In the genomic region with DNA sequence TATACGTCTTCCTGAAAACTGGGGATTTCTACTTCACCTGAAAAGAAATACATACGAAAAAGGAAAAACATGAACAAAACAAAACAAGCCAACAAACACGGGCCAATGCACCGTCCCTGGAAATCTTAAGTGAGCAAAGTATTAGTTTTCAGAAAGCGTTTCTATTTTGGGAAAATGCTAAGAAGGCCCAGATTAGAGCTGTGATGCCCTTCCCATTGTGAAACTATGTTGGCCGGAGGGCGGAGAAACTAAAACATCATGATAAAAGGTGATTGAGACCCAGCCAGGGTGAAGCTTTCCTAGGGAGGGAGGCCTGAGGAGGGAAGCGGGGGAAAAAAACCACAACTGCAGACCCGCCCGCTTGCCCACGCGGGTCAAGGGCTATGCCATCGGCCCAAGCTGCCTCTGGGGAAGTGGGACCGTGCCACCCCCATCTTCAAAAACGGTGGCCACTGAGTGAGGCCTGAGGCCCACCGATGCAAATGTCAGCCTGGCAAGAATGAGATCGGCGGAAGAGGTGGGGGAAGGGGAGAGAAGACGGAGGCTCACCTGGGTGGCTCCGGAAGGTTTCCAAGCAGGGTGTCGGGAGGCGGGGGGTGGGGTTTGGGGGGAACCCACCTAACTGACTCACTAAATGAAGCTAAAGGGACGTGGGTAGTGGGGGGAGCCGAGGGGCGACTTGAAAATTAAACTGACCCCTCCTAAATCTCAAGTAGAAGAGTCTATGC, we compare ENCODE assay signal across 8 cellular contexts.
DNase-seq lines count a peak whose midpoint lies in the region; ATAC-seq and TF ChIP-seq lines count a peak whose summit lies in the region.
"Not testable (repeated sequence)": the region's sequence is repeated elsewhere in the genome, so short reads cannot be mapped to it uniquely, and the experiment has no call there.

No MANE protein-coding gene starts in this region.

- H3F3A ChIP-seq in GM23338 (replicated peaks; ENCODE audit: low read depth); neural progenitor cell (ENCODE audit: low read depth): not testable (repeated sequence)

- H3K36me3 Mint-ChIP-seq in GM23338 (ENCODE audit: low read depth); glutamatergic neuron (ENCODE audit: unreplicated experiment); neural progenitor cell: not testable (repeated sequence)

- peaks cover 26% of the 10 kb centered on the region for H3K27me3 ChIP-seq in GM23338 (ENCODE audit: insufficient read depth)
- not testable (repeated sequence) for H3K27me3 ChIP-seq in HUES64 (ENCODE audit: insufficient read depth, low read length); Panc1 (ENCODE audit: control insufficient read depth, insufficient read depth, low read length); mammary epithelial cell (ENCODE audit: insufficient read depth, low read length); neural progenitor cell
- peaks cover 31% of the 10 kb centered on the region for H3K27me3 ChIP-seq in iPS-20b (ENCODE audit: insufficient read depth, low read length)
- H3K27me3 ChIP-seq in suprapubic skin = peaks cover 15% of the 10 kb centered on the region

- not testable (repeated sequence) for TF ChIP-seq CTCF in GM23338 (conservative IDR thresholded peaks at IDR 0.05; ENCODE audit: low read depth in 2 of 2); Panc1 (IDR thresholded peaks at IDR 0.05); mammary epithelial cell (conservative IDR thresholded peaks at IDR 0.05 in 1 of 2, IDR thresholded peaks at IDR 0.05 in 1 of 2; ENCODE audit: extremely low read depth in 1 of 2, insufficient read depth in 1 of 2, low read depth in 1 of 2, low read length in 2 of 2); glutamatergic neuron (IDR thresholded peaks at IDR 0.05; ENCODE audit: partially characterized antibody, unreplicated experiment); neural progenitor cell (IDR thresholded peaks at IDR 0.05); suprapubic skin (IDR thresholded peaks at IDR 0.05)

- H3K27me3 Mint-ChIP-seq in GM23338 (ENCODE audit: insufficient read depth, low read depth, poor library complexity); glutamatergic neuron (ENCODE audit: unreplicated experiment); neural progenitor cell (ENCODE audit: insufficient read depth, low read depth): not testable (repeated sequence)

- TF ChIP-seq EP300 in suprapubic skin (IDR thresholded peaks at IDR 0.05) = not testable (repeated sequence)

- not testable (repeated sequence) for H3K79me2 ChIP-seq in GM23338 (replicated peaks; ENCODE audit: insufficient read depth); mammary epithelial cell (ENCODE audit: insufficient read depth, low read length); neural progenitor cell (ENCODE audit: low read depth)

- DNase-seq in GM23338 (ENCODE audit: low spot score) (peak; percentile 76), neural progenitor cell (ENCODE audit: low spot score) (peak; percentile 4)
- not testable (repeated sequence) for DNase-seq in Panc1 (ENCODE audit: low read depth, low spot score); mammary epithelial cell; glutamatergic neuron; suprapubic skin (ENCODE audit: low spot score in 2 of 2)

- H3K4me3 Mint-ChIP-seq in GM23338, neural progenitor cell: not testable (repeated sequence)
- peak overlapping the region; percentile 24 for H3K4me3 Mint-ChIP-seq in glutamatergic neuron (ENCODE audit: unreplicated experiment)

- POLR2A ChIA-PET in Panc1 (lab: Charles Lee) = not testable (repeated sequence)

- not testable (repeated sequence) for TF ChIP-seq POLR2A in suprapubic skin (IDR thresholded peaks at IDR 0.05)

- dilution Hi-C loops in mammary epithelial cell (cut with HindIII; ENCODE audit: low sequenced_read_pairs) = not testable (repeated sequence)

- H3K9me3 Mint-ChIP-seq in GM23338; glutamatergic neuron (ENCODE audit: unreplicated experiment): not testable (repeated sequence)
- H3K9me3 Mint-ChIP-seq in neural progenitor cell = peaks cover 11% of the 10 kb centered on the region

- H3K4me2 ChIP-seq in GM23338 (peak overlapping the region; percentile 56), neural progenitor cell (peak overlapping the region; percentile 52)
- H3K4me2 ChIP-seq in mammary epithelial cell (ENCODE audit: insufficient read depth, low read depth, low read length) = not testable (repeated sequence)

- intact Hi-C loops in Panc1 (cut with micrococcal nuclease; ENCODE audit: unreplicated experiment) = loop anchor here (10.0 kb wide), 2 partner anchors 115 to 125 kb away; no protein-coding TSS in a partner anchor
- intact Hi-C loops in mammary epithelial cell (cut with micrococcal nuclease) = not testable (repeated sequence)

- not testable (repeated sequence) for H3K4me1 Mint-ChIP-seq in GM23338; glutamatergic neuron (ENCODE audit: low read depth, unreplicated experiment); neural progenitor cell

- WGBS in HUES64 = 18% methylated on average over 15 of the region's 25 CpGs
- WGBS in mammary epithelial cell (ENCODE audit: low coverage, missing lambda C conversion rate) = 22% methylated on average over 24 of the region's 25 CpGs
- 29% methylated on average over 25 of the region's 25 CpGs for WGBS in suprapubic skin

- H3K27ac ChIP-seq in GM23338 (ENCODE audit: low read depth) (peak overlapping the region; percentile 83), HUES64 (ENCODE audit: low read depth, low read length) (peak overlapping the region; percentile 76; the same call in 1 of the 2 replicates), iPS-20b (ENCODE audit: low read length) (peak overlapping the region; percentile 74)
- not testable (repeated sequence) for H3K27ac ChIP-seq in Panc1 (ENCODE audit: low read length); mammary epithelial cell (ENCODE audit: insufficient read depth, low read depth, low read length); neural progenitor cell; suprapubic skin

- not testable (repeated sequence) for H4K20me1 ChIP-seq in GM23338 (replicated peaks; ENCODE audit: insufficient read depth); mammary epithelial cell (ENCODE audit: insufficient read depth, low read length); neural progenitor cell (ENCODE audit: low read depth)

- not testable (repeated sequence) for H3K9me3 ChIP-seq in HUES64 (ENCODE audit: insufficient read depth, low read depth, low read length); Panc1 (ENCODE audit: control insufficient read depth, insufficient read depth, low read depth, low read length); mammary epithelial cell (replicated peaks; ENCODE audit: insufficient read depth, low read length); iPS-20b (ENCODE audit: insufficient read depth, low read depth, low read length); suprapubic skin
- peaks cover 12% of the 10 kb centered on the region for H3K9me3 ChIP-seq in neural progenitor cell (ENCODE audit: low read depth)

- H3K27ac Mint-ChIP-seq in GM23338; glutamatergic neuron (ENCODE audit: unreplicated experiment); neural progenitor cell: not testable (repeated sequence)

- not testable (repeated sequence) for ATAC-seq in GM23338, Panc1

- peak overlapping the region; percentile 37 for H3K4me3 ChIP-seq in GM23338
- H3K4me3 ChIP-seq in HUES64 (ENCODE audit: low read length) = peak overlapping the region; percentile 41
- peak overlapping the region; percentile 8 to 53; a peak in 3 of 4 replicates for H3K4me3 ChIP-seq in Panc1 (ENCODE audit: low read depth in 2 of 2, low read length in 2 of 2)
- H3K4me3 ChIP-seq in mammary epithelial cell (replicated peaks in 1 of 3; ENCODE audit: insufficient read depth in 1 of 3, low read depth in 2 of 3, low read length in 3 of 3) = peak overlapping the region in 1 of 3 experiments; percentile 11
- H3K4me3 ChIP-seq in iPS-20b (ENCODE audit: low read length) = peak overlapping the region; percentile 51
- not testable (repeated sequence) for H3K4me3 ChIP-seq in neural progenitor cell
- peak overlapping the region; percentile 2 for H3K4me3 ChIP-seq in suprapubic skin

- peak overlapping the region; percentile 64; the same call in 1 of the 2 replicates for H3K9ac ChIP-seq in HUES64 (ENCODE audit: low read depth, low read length)
- not testable (repeated sequence) for H3K9ac ChIP-seq in mammary epithelial cell (ENCODE audit: insufficient read depth, low read length); neural progenitor cell
- H3K9ac ChIP-seq in iPS-20b (ENCODE audit: low read depth, low read length) = peak overlapping the region; percentile 68; the same call in 1 of the 2 replicates

- H3K9me2 ChIP-seq in GM23338 (ENCODE audit: insufficient read depth) = not testable (repeated sequence)

- not testable (repeated sequence) for H3K36me3 ChIP-seq in GM23338 (ENCODE audit: insufficient read depth); HUES64 (ENCODE audit: insufficient read depth, low read length); Panc1 (ENCODE audit: control insufficient read depth, insufficient read depth, low read length); mammary epithelial cell (ENCODE audit: insufficient read depth, low read length); iPS-20b (ENCODE audit: insufficient read depth, low read depth, low read length); neural progenitor cell; suprapubic skin

- in situ Hi-C loops in Panc1 (cut with HindIII; ENCODE audit: low pct_unique_long_range_greater_than_20kb, low sequenced_read_pairs); mammary epithelial cell (cut with MboI; ENCODE audit: low sequenced_read_pairs in 2 of 2): not testable (repeated sequence)

- not testable (repeated sequence) for BruUV-seq in Panc1 (replicated peaks; lab: Mats Ljungman, UMichigan); mammary epithelial cell (replicated peaks; lab: Mats Ljungman, UMichigan)

- CTCF ChIA-PET in Panc1 (lab: Charles Lee); mammary epithelial cell (lab: Charles Lee; ENCODE audit: low non-redundant PET): not testable (repeated sequence)

- H2AFZ ChIP-seq in GM23338; neural progenitor cell (replicated peaks): not testable (repeated sequence)
- H2AFZ ChIP-seq in mammary epithelial cell (ENCODE audit: low read depth, low read length) = peak overlapping the region; percentile 7

- H3K4me1 ChIP-seq in GM23338 (ENCODE audit: insufficient read depth) (peaks cover 20% of the 10 kb centered on the region), HUES64 (ENCODE audit: insufficient read depth, low read length) (peaks cover 14% of the 10 kb centered on the region; the same call in 1 of the 2 replicates), iPS-20b (ENCODE audit: insufficient read depth, low read length) (peaks cover 21% of the 10 kb centered on the region)
- not testable (repeated sequence) for H3K4me1 ChIP-seq in Panc1 (ENCODE audit: control insufficient read depth, insufficient read depth, low read length); mammary epithelial cell (ENCODE audit: insufficient read depth, low read length); neural progenitor cell; suprapubic skin
